In the genomic region with DNA sequence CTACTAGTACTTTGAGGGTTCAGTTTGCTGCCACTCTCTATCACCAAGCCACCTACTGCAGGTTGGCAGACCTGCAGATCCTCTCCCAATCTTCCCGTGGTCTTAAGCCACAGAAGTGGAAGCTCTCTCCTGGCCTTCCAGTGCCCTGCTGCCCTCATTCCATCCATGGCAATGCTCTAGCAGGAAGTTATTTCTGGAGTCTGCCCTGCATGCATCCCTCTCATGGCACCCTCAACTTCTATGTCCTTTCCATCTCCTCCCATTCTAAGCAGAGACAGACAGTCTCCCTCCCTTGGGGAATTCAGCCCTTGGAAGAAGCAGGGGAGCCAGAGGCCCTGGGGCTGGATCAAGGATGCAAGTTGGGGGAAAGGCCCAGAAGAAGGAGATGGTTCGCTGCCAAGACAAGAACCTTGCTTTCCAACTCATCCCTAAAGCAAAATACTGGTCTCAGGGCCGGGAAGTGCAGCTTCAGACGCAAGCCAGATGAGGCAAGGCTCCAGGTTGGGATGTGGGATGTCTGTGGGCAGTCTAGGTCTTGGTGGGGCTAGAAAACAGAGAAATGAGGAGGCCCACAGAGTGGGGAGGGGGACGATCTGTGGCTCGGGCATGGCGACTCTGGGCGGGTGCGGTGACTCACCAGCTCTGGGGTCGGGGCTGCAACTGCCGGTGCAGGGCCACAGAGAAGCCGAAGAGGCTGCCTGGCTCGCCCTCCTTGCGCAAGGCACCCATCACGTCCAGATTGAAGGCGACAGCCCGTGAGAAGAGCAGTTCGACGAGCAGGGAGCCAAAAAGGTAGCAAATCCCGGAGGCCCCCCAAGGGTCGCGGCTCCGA, we compare ENCODE assay signal across 6 cellular contexts. TPM values are rescaled to one million over a fixed set of nuclear protein-coding genes. Genes with fewer than 3 reads are reported as not detected.
DNase-seq lines count a peak whose midpoint lies in the region; ATAC-seq and TF ChIP-seq lines count a peak whose summit lies in the region.

No MANE protein-coding gene starts in this region.

- H3K27me3 ChIP-seq in PC-9 (ENCODE audit: insufficient read depth, low read depth) (peaks cover 77% of the 10 kb centered on the region), iPS-15b (ENCODE audit: control insufficient read depth, insufficient read depth, low read length) (peaks cover 9% of the 10 kb centered on the region), upper lobe of right lung (peaks cover 11% of the 10 kb centered on the region)

- peak; percentile 20 for ATAC-seq in upper lobe of right lung
- no peak for ATAC-seq in GM18868 (IDR thresholded peaks at IDR 0.05; ENCODE audit: unreplicated experiment)

- H3F3A ChIP-seq in PC-9 (ENCODE audit: insufficient read depth, low read depth) = no peaks in the 10 kb centered on the region

- DNase-seq in AG20443 (ENCODE audit: low spot score) (peak; percentile 46), PC-9 (no peak), upper lobe of right lung (no peak), HT-29 (ENCODE audit: low spot score) (no peak)

- H3K4me1 ChIP-seq in PC-9 (replicated peaks; ENCODE audit: insufficient read depth) = no peaks in the 10 kb centered on the region
- H3K4me1 ChIP-seq in iPS-15b (ENCODE audit: control insufficient read depth, insufficient read depth, low read length) = peaks cover 17% of the 10 kb centered on the region
- peaks cover 17% of the 10 kb centered on the region for H3K4me1 ChIP-seq in upper lobe of right lung

- CTCF ChIA-PET in PC-9 (lab: Charles Lee) = interaction anchor here (0.7 kb wide), 1 partner anchor 43 kb away, joined by 4 read pairs; no protein-coding TSS in a partner anchor

- H3K4me2 ChIP-seq in PC-9 = peak overlapping the region; percentile 36; the same call in 1 of the 2 replicates

- no peaks in the 10 kb centered on the region for H3K79me2 ChIP-seq in PC-9 (ENCODE audit: low read depth)

- no peak overlapping the region; the same call in 1 of the 2 replicates for H3K4me3 ChIP-seq in PC-9
- peak overlapping the region; percentile 95 for H3K4me3 ChIP-seq in iPS-15b (ENCODE audit: low read depth, low read length)
- H3K4me3 ChIP-seq in upper lobe of right lung = peak overlapping the region; percentile 64

- no peak overlapping the region for H2AFZ ChIP-seq in PC-9

- H3K9me2 ChIP-seq in PC-9 (ENCODE audit: insufficient read depth) = no peaks in the 10 kb centered on the region

- no peaks in the 10 kb centered on the region for H3K9me3 ChIP-seq in PC-9 (ENCODE audit: insufficient read depth, low read depth)
- no peaks in the 10 kb centered on the region for H3K9me3 ChIP-seq in iPS-15b (ENCODE audit: control insufficient read depth, insufficient read depth, low read length)
- H3K9me3 ChIP-seq in upper lobe of right lung = no peaks in the 10 kb centered on the region

- intact Hi-C loops in PC-9 (cut with micrococcal nuclease; ENCODE audit: unreplicated experiment) = no loop called here
- intact Hi-C loops in upper lobe of right lung (cut with DNase I) = no loop called here

- BruUV-seq in PC-9 (replicated peaks; lab: Mats Ljungman, UMichigan) = no TSS peak

- H3K36me3 ChIP-seq in PC-9 (ENCODE audit: low read depth) = no peaks in the 10 kb centered on the region
- H3K36me3 ChIP-seq in iPS-15b (ENCODE audit: control insufficient read depth, insufficient read depth, low read length) = no peaks in the 10 kb centered on the region
- no peaks in the 10 kb centered on the region for H3K36me3 ChIP-seq in upper lobe of right lung

- H3K27ac ChIP-seq in PC-9 = no peak overlapping the region
- no peak overlapping the region for H3K27ac ChIP-seq in upper lobe of right lung

- no peaks in the 10 kb centered on the region for H4K20me1 ChIP-seq in PC-9 (ENCODE audit: insufficient read depth)

- peak overlapping the region; percentile 73 for H3K9ac ChIP-seq in iPS-15b (ENCODE audit: low read depth, low read length)

- POLR2A ChIA-PET in PC-9 (lab: Charles Lee; ENCODE audit: unreplicated experiment) = no interaction called here

- TF ChIP-seq CTCF in PC-9 (conservative IDR thresholded peaks at IDR 0.05) (no peak), upper lobe of right lung (IDR thresholded peaks at IDR 0.05) (no peak)

RNA-seq across cellular contexts. Expression of gene ITGA7, which starts 0.6 kb away (rescaled TPM):
- total RNA-seq in PC-9 (2021) = 2.7 and 3.1 TPM in 2 replicates
- total RNA-seq in upper lobe of right lung = 14.7 TPM
- 4.6 and 4.7 TPM in 2 replicates for total RNA-seq in HT-29 (2014; rRNA removed; shearing (Covaris generic))

RNA-seq across cellular contexts. Expression of gene BLOC1S1, which starts 8.8 kb away (rescaled TPM):
- total RNA-seq in PC-9 (2021) (81.1 and 101 TPM in 2 replicates), upper lobe of right lung (129 TPM)
- total RNA-seq in HT-29 (2014; rRNA removed; shearing (Covaris generic)) = 165 and 169 TPM in 2 replicates

RNA-seq across cellular contexts. Expression of gene RDH5, which starts 13.1 kb away (rescaled TPM):
- total RNA-seq in PC-9 (2021) (8.1 and 12.6 TPM in 2 replicates), upper lobe of right lung (6.0 TPM)
- 5.3 and 5.7 TPM in 2 replicates for total RNA-seq in HT-29 (2014; rRNA removed; shearing (Covaris generic))

RNA-seq across cellular contexts. Expression of gene CD63, which starts 21.8 kb away (rescaled TPM):
- total RNA-seq in PC-9 (2021) = 434 and 536 TPM in 2 replicates
- total RNA-seq in upper lobe of right lung = 1,158 TPM
- 867 and 895 TPM in 2 replicates for total RNA-seq in HT-29 (2014; rRNA removed; shearing (Covaris generic))

RNA-seq across cellular contexts. Expression of gene GDF11, which starts 35.9 kb away (rescaled TPM):
- total RNA-seq in PC-9 (2021) (7.5 and 9.4 TPM in 2 replicates), upper lobe of right lung (5.8 TPM)
- total RNA-seq in HT-29 (2014; rRNA removed; shearing (Covaris generic)) = 2.0 and 3.8 TPM in 2 replicates
